In the genomic region with DNA sequence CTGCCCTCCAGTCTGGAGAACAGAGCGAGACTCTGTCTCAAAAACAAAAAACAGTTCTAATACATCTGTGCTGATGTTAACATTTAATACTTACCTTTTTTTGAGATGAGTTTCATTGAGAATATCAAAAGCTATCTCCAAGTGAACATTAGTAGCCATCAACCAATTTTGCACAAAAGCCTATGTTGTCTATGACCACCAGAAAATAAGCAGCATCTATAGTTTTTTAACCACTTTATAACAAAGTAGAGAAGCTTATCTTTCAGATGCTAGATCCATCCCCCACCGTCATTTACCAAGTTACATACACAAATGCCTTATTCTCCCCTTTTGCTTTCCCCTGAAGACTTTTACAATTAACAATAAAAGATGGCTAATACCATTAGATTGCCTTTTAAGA, we compare ENCODE assay signal across 1 cellular context.
TF ChIP-seq lines count a peak whose summit lies in the region.

No MANE protein-coding gene starts in this region.

TF ChIP-seq in GM23338, 12 proteins besides CTCF, POLR2A, EP300 and RAD21 (continued from another document):
- TF ChIP-seq, protein P1, sequence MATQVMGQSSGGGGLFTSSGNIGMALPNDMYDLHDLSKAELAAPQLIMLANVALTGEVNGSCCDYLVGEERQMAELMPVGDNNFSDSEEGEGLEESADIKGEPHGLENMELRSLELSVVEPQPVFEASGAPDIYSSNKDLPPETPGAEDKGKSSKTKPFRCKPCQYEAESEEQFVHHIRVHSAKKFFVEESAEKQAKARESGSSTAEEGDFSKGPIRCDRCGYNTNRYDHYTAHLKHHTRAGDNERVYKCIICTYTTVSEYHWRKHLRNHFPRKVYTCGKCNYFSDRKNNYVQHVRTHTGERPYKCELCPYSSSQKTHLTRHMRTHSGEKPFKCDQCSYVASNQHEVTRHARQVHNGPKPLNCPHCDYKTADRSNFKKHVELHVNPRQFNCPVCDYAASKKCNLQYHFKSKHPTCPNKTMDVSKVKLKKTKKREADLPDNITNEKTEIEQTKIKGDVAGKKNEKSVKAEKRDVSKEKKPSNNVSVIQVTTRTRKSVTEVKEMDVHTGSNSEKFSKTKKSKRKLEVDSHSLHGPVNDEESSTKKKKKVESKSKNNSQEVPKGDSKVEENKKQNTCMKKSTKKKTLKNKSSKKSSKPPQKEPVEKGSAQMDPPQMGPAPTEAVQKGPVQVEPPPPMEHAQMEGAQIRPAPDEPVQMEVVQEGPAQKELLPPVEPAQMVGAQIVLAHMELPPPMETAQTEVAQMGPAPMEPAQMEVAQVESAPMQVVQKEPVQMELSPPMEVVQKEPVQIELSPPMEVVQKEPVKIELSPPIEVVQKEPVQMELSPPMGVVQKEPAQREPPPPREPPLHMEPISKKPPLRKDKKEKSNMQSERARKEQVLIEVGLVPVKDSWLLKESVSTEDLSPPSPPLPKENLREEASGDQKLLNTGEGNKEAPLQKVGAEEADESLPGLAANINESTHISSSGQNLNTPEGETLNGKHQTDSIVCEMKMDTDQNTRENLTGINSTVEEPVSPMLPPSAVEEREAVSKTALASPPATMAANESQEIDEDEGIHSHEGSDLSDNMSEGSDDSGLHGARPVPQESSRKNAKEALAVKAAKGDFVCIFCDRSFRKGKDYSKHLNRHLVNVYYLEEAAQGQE (IDR thresholded peaks at IDR 0.05; ENCODE audit: unreplicated experiment): no peak
- TF ChIP-seq, protein P2, sequence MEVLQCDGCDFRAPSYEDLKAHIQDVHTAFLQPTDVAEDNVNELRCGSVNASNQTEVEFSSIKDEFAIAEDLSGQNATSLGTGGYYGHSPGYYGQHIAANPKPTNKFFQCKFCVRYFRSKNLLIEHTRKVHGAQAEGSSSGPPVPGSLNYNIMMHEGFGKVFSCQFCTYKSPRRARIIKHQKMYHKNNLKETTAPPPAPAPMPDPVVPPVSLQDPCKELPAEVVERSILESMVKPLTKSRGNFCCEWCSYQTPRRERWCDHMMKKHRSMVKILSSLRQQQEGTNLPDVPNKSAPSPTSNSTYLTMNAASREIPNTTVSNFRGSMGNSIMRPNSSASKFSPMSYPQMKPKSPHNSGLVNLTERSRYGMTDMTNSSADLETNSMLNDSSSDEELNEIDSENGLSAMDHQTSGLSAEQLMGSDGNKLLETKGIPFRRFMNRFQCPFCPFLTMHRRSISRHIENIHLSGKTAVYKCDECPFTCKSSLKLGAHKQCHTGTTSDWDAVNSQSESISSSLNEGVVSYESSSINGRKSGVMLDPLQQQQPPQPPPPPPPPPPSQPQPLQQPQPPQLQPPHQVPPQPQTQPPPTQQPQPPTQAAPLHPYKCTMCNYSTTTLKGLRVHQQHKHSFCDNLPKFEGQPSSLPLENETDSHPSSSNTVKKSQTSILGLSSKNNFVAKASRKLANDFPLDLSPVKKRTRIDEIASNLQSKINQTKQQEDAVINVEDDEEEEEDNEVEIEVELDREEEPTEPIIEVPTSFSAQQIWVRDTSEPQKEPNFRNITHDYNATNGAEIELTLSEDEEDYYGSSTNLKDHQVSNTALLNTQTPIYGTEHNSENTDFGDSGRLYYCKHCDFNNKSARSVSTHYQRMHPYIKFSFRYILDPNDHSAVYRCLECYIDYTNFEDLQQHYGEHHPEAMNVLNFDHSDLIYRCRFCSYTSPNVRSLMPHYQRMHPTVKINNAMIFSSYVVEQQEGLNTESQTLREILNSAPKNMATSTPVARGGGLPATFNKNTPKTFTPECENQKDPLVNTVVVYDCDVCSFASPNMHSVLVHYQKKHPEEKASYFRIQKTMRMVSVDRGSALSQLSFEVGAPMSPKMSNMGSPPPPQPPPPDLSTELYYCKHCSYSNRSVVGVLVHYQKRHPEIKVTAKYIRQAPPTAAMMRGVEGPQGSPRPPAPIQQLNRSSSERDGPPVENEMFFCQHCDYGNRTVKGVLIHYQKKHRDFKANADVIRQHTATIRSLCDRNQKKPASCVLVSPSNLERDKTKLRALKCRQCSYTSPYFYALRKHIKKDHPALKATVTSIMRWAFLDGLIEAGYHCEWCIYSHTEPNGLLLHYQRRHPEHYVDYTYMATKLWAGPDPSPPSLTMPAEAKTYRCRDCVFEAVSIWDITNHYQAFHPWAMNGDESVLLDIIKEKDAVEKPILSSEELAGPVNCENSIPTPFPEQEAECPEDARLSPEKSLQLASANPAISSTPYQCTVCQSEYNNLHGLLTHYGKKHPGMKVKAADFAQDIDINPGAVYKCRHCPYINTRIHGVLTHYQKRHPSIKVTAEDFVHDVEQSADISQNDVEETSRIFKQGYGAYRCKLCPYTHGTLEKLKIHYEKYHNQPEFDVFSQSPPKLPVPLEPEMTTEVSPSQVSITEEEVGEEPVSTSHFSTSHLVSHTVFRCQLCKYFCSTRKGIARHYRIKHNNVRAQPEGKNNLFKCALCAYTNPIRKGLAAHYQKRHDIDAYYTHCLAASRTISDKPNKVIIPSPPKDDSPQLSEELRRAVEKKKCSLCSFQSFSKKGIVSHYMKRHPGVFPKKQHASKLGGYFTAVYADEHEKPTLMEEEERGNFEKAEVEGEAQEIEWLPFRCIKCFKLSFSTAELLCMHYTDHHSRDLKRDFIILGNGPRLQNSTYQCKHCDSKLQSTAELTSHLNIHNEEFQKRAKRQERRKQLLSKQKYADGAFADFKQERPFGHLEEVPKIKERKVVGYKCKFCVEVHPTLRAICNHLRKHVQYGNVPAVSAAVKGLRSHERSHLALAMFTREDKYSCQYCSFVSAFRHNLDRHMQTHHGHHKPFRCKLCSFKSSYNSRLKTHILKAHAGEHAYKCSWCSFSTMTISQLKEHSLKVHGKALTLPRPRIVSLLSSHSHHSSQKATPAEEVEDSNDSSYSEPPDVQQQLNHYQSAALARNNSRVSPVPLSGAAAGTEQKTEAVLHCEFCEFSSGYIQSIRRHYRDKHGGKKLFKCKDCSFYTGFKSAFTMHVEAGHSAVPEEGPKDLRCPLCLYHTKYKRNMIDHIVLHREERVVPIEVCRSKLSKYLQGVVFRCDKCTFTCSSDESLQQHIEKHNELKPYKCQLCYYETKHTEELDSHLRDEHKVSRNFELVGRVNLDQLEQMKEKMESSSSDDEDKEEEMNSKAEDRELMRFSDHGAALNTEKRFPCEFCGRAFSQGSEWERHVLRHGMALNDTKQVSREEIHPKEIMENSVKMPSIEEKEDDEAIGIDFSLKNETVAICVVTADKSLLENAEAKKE (CRISPR knock-in tag; IDR thresholded peaks at IDR 0.05): no peak
- TF ChIP-seq POLR2AphosphoS5 (IDR thresholded peaks at IDR 0.05; ENCODE audit: low read depth): no peak
- TF ChIP-seq EZH2 (IDR thresholded peaks at IDR 0.05; ENCODE audit: low read depth, unreplicated experiment): no peak
- TF ChIP-seq JUNB (IDR thresholded peaks at IDR 0.05; ENCODE audit: unreplicated experiment): no peak
- TF ChIP-seq CREB1 (CRISPR knock-in tag; IDR thresholded peaks at IDR 0.05; ENCODE audit: low read depth): no peak
